ENCODE assay signal across 22 cellular contexts in genomic region chr22:25806579-25806978, GRCh38.
"Had no signal": no experiment of that assay in that cellular context is flagged by ENCODE, and none has a peak within 500 bp of the region (broad histone marks: within the 10 kb centered on the region; RNA-seq: fewer than 3 reads in every experiment).

No MANE protein-coding gene starts in this region.

- H3K9me3 Mint-ChIP-seq: dendritic cell treated with granulocyte-macrophage colony-stimulating factor and Interleukin-4, amounts not matched to agents 40 ng/mL and 50 ng/mL, for 4 days; effector memory CD8-positive, alpha-beta T cell; endodermal cell; immature natural killer cell; memory B cell had no signal

- H3K4me1 Mint-ChIP-seq: endodermal cell, immature natural killer cell, memory B cell had no signal

- H3K27ac Mint-ChIP-seq: dendritic cell treated with granulocyte-macrophage colony-stimulating factor and Interleukin-4, amounts not matched to agents 40 ng/mL and 50 ng/mL, for 4 days; effector memory CD8-positive, alpha-beta T cell; endodermal cell; immature natural killer cell; memory B cell; naive thymus-derived CD4-positive, alpha-beta T cell had no signal

- H3K36me3 Mint-ChIP-seq: immature natural killer cell; memory B cell; naive thymus-derived CD4-positive, alpha-beta T cell had no signal

- DNase-seq: colonic mucosa; cortex of kidney; effector CD8-positive, alpha-beta T cell; effector memory CD8-positive, alpha-beta T cell; endodermal cell; foreskin keratinocyte; heart left ventricle; hypothalamus; immature natural killer cell; islet precursor cell; kidney; kidney glomerular epithelial cell; left colon; left ventricle myocardium inferior; mammary epithelial cell; mesendoderm; midbrain; naive thymus-derived CD4-positive, alpha-beta T cell had no signal

- H3K4me3 Mint-ChIP-seq: dendritic cell treated with granulocyte-macrophage colony-stimulating factor and Interleukin-4, amounts not matched to agents 40 ng/mL and 50 ng/mL, for 4 days; effector memory CD8-positive, alpha-beta T cell; endodermal cell; immature natural killer cell; memory B cell; naive thymus-derived CD4-positive, alpha-beta T cell had no signal

- ATAC-seq: effector memory CD8-positive, alpha-beta T cell; foreskin keratinocyte; gastroesophageal sphincter; left colon; left lobe of liver; naive thymus-derived CD4-positive, alpha-beta T cell had no signal
